In the genomic region with DNA sequence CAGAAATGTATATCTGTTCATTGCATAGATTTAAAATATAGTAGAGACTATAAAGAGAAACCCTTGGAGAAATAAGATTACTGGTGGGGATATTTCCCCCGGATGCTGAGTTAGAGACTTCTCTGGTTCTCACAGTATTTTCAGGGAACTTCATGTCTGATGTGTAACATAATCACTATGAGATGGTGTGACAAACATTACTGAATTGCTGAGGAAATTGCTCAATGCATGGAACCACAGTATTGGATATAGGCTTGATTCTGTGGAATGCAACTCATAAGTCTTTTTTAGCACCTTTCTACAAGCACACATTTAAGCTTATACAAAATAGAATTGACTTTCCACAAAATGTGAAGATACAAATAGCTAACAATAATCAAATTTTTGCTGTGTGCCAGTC, we compare ENCODE assay signal across 20 cellular contexts.
A peak's percentile ranks its signal among the peaks of the same experiment; 100 is the strongest.
DNase-seq lines count a peak whose midpoint lies in the region; ATAC-seq and TF ChIP-seq lines count a peak whose summit lies in the region.
"Had no signal": no experiment of that assay in that cellular context is flagged by ENCODE, and none has a peak within 500 bp of the region (broad histone marks: within the 10 kb centered on the region; RNA-seq: fewer than 3 reads in every experiment).

No MANE protein-coding gene starts in this region.

- peak overlapping the region; percentile 22 for H3K27ac ChIP-seq in fibroblast of lung (ENCODE audit: insufficient read depth, low read length)
- H3K27ac ChIP-seq in trophoblast cell (ENCODE audit: low read depth, low read length): peak overlapping the region; percentile 66

- H3K9ac ChIP-seq in fibroblast of lung (ENCODE audit: insufficient read depth, low read length) (no peak overlapping the region), trophoblast cell (ENCODE audit: low read length) (no peak overlapping the region)

- ATAC-seq in GM19397 (IDR thresholded peaks at IDR 0.05; ENCODE audit: unreplicated experiment) (no peak), GM18907 (IDR thresholded peaks at IDR 0.05; ENCODE audit: unreplicated experiment) (no peak), HG02678 (IDR thresholded peaks at IDR 0.05; ENCODE audit: unreplicated experiment) (no peak)
- ATAC-seq: CD8-positive, alpha-beta T cell; stimulated activated naive CD8-positive, alpha-beta T cell treated with anti-CD3 and anti-CD28 coated beads, Interleukin-15, amount 100 ng/mL, for 72 hours had no signal

- no peaks in the 10 kb centered on the region for H3K9me3 ChIP-seq in fibroblast of lung (ENCODE audit: control insufficient read depth, insufficient read depth, low read depth, low read length)
- no peaks in the 10 kb centered on the region for H3K9me3 ChIP-seq in trophoblast cell (ENCODE audit: insufficient read depth, low read depth, low read length)

- no peak overlapping the region for H3K4ac ChIP-seq in trophoblast cell (ENCODE audit: low read depth, low read length)

- H4K20me1 ChIP-seq in fibroblast of lung (ENCODE audit: control insufficient read depth, extremely low read depth, insufficient read depth, low read length): no peaks in the 10 kb centered on the region

- no peak overlapping the region for H4K91ac ChIP-seq in trophoblast cell (ENCODE audit: low read depth, low read length)

- no peaks in the 10 kb centered on the region for H3K9me3 Mint-ChIP-seq in activated CD4-positive, alpha-beta memory T cell treated with anti-CD3 and anti-CD28 coated beads for 36 hours
- H3K9me3 Mint-ChIP-seq: CD8-positive, alpha-beta T cell; stimulated activated naive CD8-positive, alpha-beta T cell treated with anti-CD3 and anti-CD28 coated beads, Interleukin-15, amount 100 ng/mL, for 72 hours had no signal

- H3K4me2 ChIP-seq in fibroblast of lung (ENCODE audit: extremely low read depth, insufficient read depth, low read length) (peak overlapping the region; percentile 11), trophoblast cell (ENCODE audit: low read length) (no peak overlapping the region)

- no peak overlapping the region for H2AK5ac ChIP-seq in trophoblast cell (ENCODE audit: low read length)

- peak; percentile 40 for DNase-seq in HT1080 (ENCODE audit: low read depth)
- peak; percentile 31 for DNase-seq in amniotic stem cell (lab: John Stamatoyannopoulos, UW)
- DNase-seq in fibroblast of lung (ENCODE audit: low read depth in 2 of 2): peak; percentile 35 to 76
- peak in 1 of 2 donors; percentile 37 for DNase-seq in trophoblast cell
- no peak for DNase-seq in activated CD4-positive, alpha-beta memory T cell treated with anti-CD3 and anti-CD28 coated beads for 36 hours
- DNase-seq: activated gamma-delta T cell treated with Interleukin-2 at 50 U/mL for 16 hours; CD8-positive, alpha-beta T cell; DMS53; foreskin melanocyte; hypothalamus; islet precursor cell; MM.1S; NCI-H146; SHP77 treated with DMSO at 0.1 percent for 48 hours; stimulated activated CD4-positive, alpha-beta T cell treated with anti-CD3 and anti-CD28 coated beads, Interleukin-4, amount 100 ng/mL, for 4 hours; stimulated activated naive CD8-positive, alpha-beta T cell treated with anti-CD3 and anti-CD28 coated beads, Interleukin-15, amount 100 ng/mL, for 72 hours; T-helper 1 cell had no signal

- TF ChIP-seq CTCF in fibroblast of lung (conservative IDR thresholded peaks at IDR 0.05 in 1 of 2, IDR thresholded peaks at IDR 0.05 in 1 of 2; ENCODE audit: low read depth in 1 of 2, low read length in 2 of 2): no peak

- no peak overlapping the region for H2AFZ ChIP-seq in fibroblast of lung (ENCODE audit: low read length)
- no peak overlapping the region for H2AFZ ChIP-seq in trophoblast cell (ENCODE audit: insufficient read depth, low read length, poor library complexity)

- H2BK5ac ChIP-seq in trophoblast cell (ENCODE audit: low read depth, low read length, poor library complexity): no peak overlapping the region

- H3K4me3 ChIP-seq in fibroblast of lung (replicated peaks in 1 of 4; ENCODE audit: control extremely low read depth in 1 of 4, insufficient read depth in 1 of 4, low read depth in 3 of 4, low read length in 4 of 4) (peak overlapping the region in 1 of 4 experiments; percentile 9), trophoblast cell (ENCODE audit: low read depth, low read length) (no peak overlapping the region)

- H3K27me3 ChIP-seq in fibroblast of lung (ENCODE audit: control insufficient read depth, insufficient read depth, low read length) (no peaks in the 10 kb centered on the region), trophoblast cell (ENCODE audit: insufficient read depth, low read length) (no peaks in the 10 kb centered on the region)

- H4K12ac ChIP-seq in trophoblast cell (ENCODE audit: low read depth, low read length): no peak overlapping the region

- H3K79me2 ChIP-seq in fibroblast of lung (ENCODE audit: control insufficient read depth, insufficient read depth, low read length) (peaks cover 7% of the 10 kb centered on the region), trophoblast cell (ENCODE audit: control insufficient read depth, insufficient read depth, low read length, poor library complexity) (no peaks in the 10 kb centered on the region)

- H3K27me3 Mint-ChIP-seq in activated CD4-positive, alpha-beta memory T cell treated with anti-CD3 and anti-CD28 coated beads for 36 hours: peaks cover 17% of the 10 kb centered on the region

- POLR2A ChIA-PET in activated CD4-positive, alpha-beta memory T cell treated with anti-CD3 and anti-CD28 coated beads for 36 hours (lab: Charles Lee): no interaction called here

- no peak overlapping the region for H3K27ac Mint-ChIP-seq in activated CD4-positive, alpha-beta memory T cell treated with anti-CD3 and anti-CD28 coated beads for 36 hours
- H3K27ac Mint-ChIP-seq: CD8-positive, alpha-beta T cell; stimulated activated naive CD8-positive, alpha-beta T cell treated with anti-CD3 and anti-CD28 coated beads, Interleukin-15, amount 100 ng/mL, for 72 hours had no signal

- CTCF ChIA-PET in activated CD4-positive, alpha-beta memory T cell treated with anti-CD3 and anti-CD28 coated beads for 36 hours (lab: Charles Lee): no interaction called here

- no peak overlapping the region for H4K8ac ChIP-seq in trophoblast cell (ENCODE audit: low read depth, low read length)

- peaks cover 2% of the 10 kb centered on the region for H3K36me3 ChIP-seq in fibroblast of lung (ENCODE audit: control insufficient read depth, insufficient read depth, low read length)
- H3K36me3 ChIP-seq in trophoblast cell (ENCODE audit: control insufficient read depth in 1 of 2, insufficient read depth in 2 of 2, low read length in 2 of 2): peaks cover 16 to 18% of the 10 kb centered on the region in 2 experiments

- H2BK12ac ChIP-seq in trophoblast cell (ENCODE audit: low read length): no peak overlapping the region

- no peak overlapping the region for H3K4me3 Mint-ChIP-seq in activated CD4-positive, alpha-beta memory T cell treated with anti-CD3 and anti-CD28 coated beads for 36 hours
- H3K4me3 Mint-ChIP-seq: CD8-positive, alpha-beta T cell; stimulated activated naive CD8-positive, alpha-beta T cell treated with anti-CD3 and anti-CD28 coated beads, Interleukin-15, amount 100 ng/mL, for 72 hours had no signal

- H3K36me3 Mint-ChIP-seq in activated CD4-positive, alpha-beta memory T cell treated with anti-CD3 and anti-CD28 coated beads for 36 hours: no peaks in the 10 kb centered on the region
- H3K36me3 Mint-ChIP-seq: CD8-positive, alpha-beta T cell had no signal

- no CpG with 5 or more reads among the region's 1 CpG for WGBS in trophoblast cell (ENCODE audit: extremely low coverage, insufficient coverage, insufficient read length)

- H3K79me1 ChIP-seq in trophoblast cell (ENCODE audit: low read length): peaks cover 6% of the 10 kb centered on the region

- H3K4me1 ChIP-seq in fibroblast of lung (ENCODE audit: control insufficient read depth, extremely low read depth, insufficient read depth, low read length): peaks cover 4% of the 10 kb centered on the region
- H3K4me1 ChIP-seq in trophoblast cell (ENCODE audit: control insufficient read depth in 1 of 2, insufficient read depth in 2 of 2, low read length in 2 of 2): peaks cover 0 to 1% of the 10 kb centered on the region in 2 experiments

- no peak overlapping the region for H3K14ac ChIP-seq in trophoblast cell (ENCODE audit: low read length)

- H3K23ac ChIP-seq in trophoblast cell (ENCODE audit: low read length): no peak overlapping the region

- intact Hi-C loops in activated CD4-positive, alpha-beta memory T cell treated with anti-CD3 and anti-CD28 coated beads for 36 hours (cut with micrococcal nuclease): no loop called here

- peak overlapping the region; percentile 63 for H3K18ac ChIP-seq in trophoblast cell (ENCODE audit: low read length)

- H3K4me1 Mint-ChIP-seq in activated CD4-positive, alpha-beta memory T cell treated with anti-CD3 and anti-CD28 coated beads for 36 hours (ENCODE audit: low read depth): peaks cover 2% of the 10 kb centered on the region

- H2BK120ac ChIP-seq in trophoblast cell (ENCODE audit: insufficient read depth, low read length, poor library complexity): no peak overlapping the region
